Comparison of ENCODE assay signal across 1 cellular context in genomic region chr4:139457318-139457717, GRCh38.
TF ChIP-seq lines count a peak whose summit lies in the region.

No MANE protein-coding gene starts in this region.

TF ChIP-seq in endothelial cell of umbilical vein, 7 proteins besides CTCF, POLR2A, EP300 and RAD21:
- TF ChIP-seq MAX (IDR thresholded peaks at IDR 0.05; ENCODE audit: insufficient read depth, insufficient read length) (no peak), FOS (IDR thresholded peaks at IDR 0.05; ENCODE audit: borderline replicate concordance, insufficient read depth, low read length) (no peak), JUN (IDR thresholded peaks at IDR 0.05; ENCODE audit: borderline replicate concordance, insufficient read depth, insufficient read length, low read depth) (no peak), POLR2AphosphoS5 (IDR thresholded peaks at IDR 0.05; ENCODE audit: insufficient read depth, low read depth, low read length) (no peak), MYC (IDR thresholded peaks at IDR 0.05; ENCODE audit: low read depth, low read length) (no peak), GATA2 (IDR thresholded peaks at IDR 0.05; ENCODE audit: insufficient read depth, insufficient read length, low read depth, low read length) (no peak), EZH2 (IDR thresholded peaks at IDR 0.05; ENCODE audit: borderline replicate concordance, low read depth, low read length, severe bottlenecking) (no peak)
